ENCODE assay signal across 1 cellular context in genomic region chr13:60396783-60397692, GRCh38.
A peak's percentile ranks its signal among the peaks of the same experiment; 100 is the strongest.
TF ChIP-seq lines count a peak whose summit lies in the region.

TDRD3 (plus strand) TSS chr13:60397220; CDS start chr13:60397365, 145 bp downstream.

TF ChIP-seq in HepG2, 621 proteins besides CTCF, POLR2A, EP300 and RAD21 (continued from another document and continues in another):
- TF ChIP-seq, protein P1, sequence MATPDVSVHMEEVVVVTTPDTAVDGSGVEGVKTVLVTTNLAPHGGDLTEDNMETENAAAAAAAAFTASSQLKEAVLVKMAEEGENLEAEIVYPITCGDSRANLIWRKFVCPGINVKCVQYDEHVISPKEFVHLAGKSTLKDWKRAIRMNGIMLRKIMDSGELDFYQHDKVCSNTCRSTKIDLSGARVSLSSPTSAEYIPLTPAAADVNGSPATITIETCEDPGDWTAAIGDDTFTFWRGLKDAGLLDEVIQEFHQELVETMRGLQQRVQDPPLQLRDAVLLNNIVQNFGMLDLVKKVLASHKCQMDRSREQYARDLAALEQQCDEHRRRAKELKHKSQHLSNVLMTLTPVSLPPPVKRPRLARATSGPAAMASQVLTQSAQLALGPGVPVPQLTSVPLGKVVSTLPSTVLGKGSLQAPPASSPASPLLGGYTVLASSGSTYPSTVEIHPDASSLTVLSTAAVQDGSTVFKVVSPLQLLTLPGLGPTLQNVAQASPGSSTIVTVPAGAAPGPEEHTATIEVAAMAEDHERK (CRISPR knock-in tag; IDR thresholded peaks at IDR 0.05; ENCODE audit: low read depth): no peak
- TF ChIP-seq MAF1 (CRISPR knock-in tag; IDR thresholded peaks at IDR 0.05; ENCODE audit: borderline replicate concordance) (no peak), STAT6 (CRISPR knock-in tag; IDR thresholded peaks at IDR 0.05; ENCODE audit: borderline replicate concordance) (no peak), FOXK2 (IDR thresholded peaks at IDR 0.05) (no peak), NFIC (IDR thresholded peaks at IDR 0.05; ENCODE audit: low read length) (no peak), STAT5B (CRISPR knock-in tag; IDR thresholded peaks at IDR 0.05) (no peak), SALL2 (CRISPR knock-in tag; IDR thresholded peaks at IDR 0.05) (no peak), WIZ (CRISPR knock-in tag; IDR thresholded peaks at IDR 0.05) (0 out of 2 replicates have a peak, but pooled peaks have one; percentile 30), HNF4A (CRISPR knock-in tag; IDR thresholded peaks at IDR 0.05) (no peak), CC2D1A (CRISPR knock-in tag; IDR thresholded peaks at IDR 0.05) (no peak), ZNF441 (CRISPR knock-in tag; IDR thresholded peaks at IDR 0.05; ENCODE audit: borderline replicate concordance) (peak; percentile 19; the same call in 1 of the 2 replicates), ZNF253 (CRISPR knock-in tag; IDR thresholded peaks at IDR 0.05; ENCODE audit: borderline replicate concordance) (no peak), ZNF780A (CRISPR knock-in tag; IDR thresholded peaks at IDR 0.05) (no peak), HOXA3 (CRISPR knock-in tag; IDR thresholded peaks at IDR 0.05) (no peak), ZNF558 (CRISPR knock-in tag; IDR thresholded peaks at IDR 0.05; ENCODE audit: borderline replicate concordance) (0 out of 2 replicates have a peak, but pooled peaks have one; percentile 24), POGZ (CRISPR knock-in tag; IDR thresholded peaks at IDR 0.05) (no peak), ZNF605 (CRISPR knock-in tag; IDR thresholded peaks at IDR 0.05) (no peak), RORA (CRISPR knock-in tag; IDR thresholded peaks at IDR 0.05) (no peak), NKX3-1 (CRISPR knock-in tag; IDR thresholded peaks at IDR 0.05) (no peak), FOSL2 (CRISPR knock-in tag; IDR thresholded peaks at IDR 0.05) (no peak), ZNF260 (CRISPR knock-in tag; IDR thresholded peaks at IDR 0.05; ENCODE audit: borderline replicate concordance, low read depth) (no peak), ZXDC (CRISPR knock-in tag; IDR thresholded peaks at IDR 0.05) (peak; percentile 8; the same call in 1 of the 2 replicates), ZSCAN20 (CRISPR knock-in tag; IDR thresholded peaks at IDR 0.05; ENCODE audit: borderline replicate concordance) (no peak), ZC3H4 (CRISPR knock-in tag; IDR thresholded peaks at IDR 0.05; ENCODE audit: borderline replicate concordance) (no peak), ZNF589 (CRISPR knock-in tag; conservative IDR thresholded peaks at IDR 0.05) (no peak), ZNF839 (CRISPR knock-in tag; IDR thresholded peaks at IDR 0.05; ENCODE audit: borderline replicate concordance) (no peak), XRCC5 (optimal IDR thresholded peaks at IDR 0.05; ENCODE audit: low read length) (peak; percentile 76), ARNT2 (CRISPR knock-in tag; IDR thresholded peaks at IDR 0.05; ENCODE audit: low read depth) (peak; percentile 27; the same call in 1 of the 2 replicates), KMT2B (CRISPR knock-in tag; IDR thresholded peaks at IDR 0.05) (no peak; the same call in none of the 2 replicates), BRCA1 (CRISPR knock-in tag; IDR thresholded peaks at IDR 0.05) (no peak), ZSCAN5A (CRISPR knock-in tag; IDR thresholded peaks at IDR 0.05; ENCODE audit: borderline replicate concordance) (no peak), ZNF274 (CRISPR knock-in tag; IDR thresholded peaks at IDR 0.05) (no peak), KLF13 (CRISPR knock-in tag; IDR thresholded peaks at IDR 0.05) (no peak), ZNF816 (CRISPR knock-in tag; IDR thresholded peaks at IDR 0.05; ENCODE audit: borderline replicate concordance) (0 out of 2 replicates have a peak, but pooled peaks have one; percentile 79), DBP (CRISPR knock-in tag; IDR thresholded peaks at IDR 0.05; ENCODE audit: not compliant biosample characterization) (no peak), RFXANK (CRISPR knock-in tag; IDR thresholded peaks at IDR 0.05) (no peak), ZNF292 (CRISPR knock-in tag; IDR thresholded peaks at IDR 0.05; ENCODE audit: borderline replicate concordance, low read depth) (no peak), ZNF724P (CRISPR knock-in tag; IDR thresholded peaks at IDR 0.05; ENCODE audit: borderline replicate concordance) (no peak), RBFOX2 (IDR thresholded peaks at IDR 0.05; ENCODE audit: low read depth, low read length) (peak; percentile 64), DR1 (CRISPR knock-in tag; IDR thresholded peaks at IDR 0.05) (no peak), NFIB (CRISPR knock-in tag; IDR thresholded peaks at IDR 0.05; ENCODE audit: borderline replicate concordance) (no peak), HCFC1 (IDR thresholded peaks at IDR 0.05; ENCODE audit: low read depth, low read length) (no peak), MXI1 (IDR thresholded peaks at IDR 0.05; ENCODE audit: borderline replicate concordance, low read depth, low read length) (peak; percentile 19; the same call in 1 of the 3 replicates), SMAD9 (CRISPR knock-in tag; IDR thresholded peaks at IDR 0.05) (no peak)
- TF ChIP-seq, protein P2, sequence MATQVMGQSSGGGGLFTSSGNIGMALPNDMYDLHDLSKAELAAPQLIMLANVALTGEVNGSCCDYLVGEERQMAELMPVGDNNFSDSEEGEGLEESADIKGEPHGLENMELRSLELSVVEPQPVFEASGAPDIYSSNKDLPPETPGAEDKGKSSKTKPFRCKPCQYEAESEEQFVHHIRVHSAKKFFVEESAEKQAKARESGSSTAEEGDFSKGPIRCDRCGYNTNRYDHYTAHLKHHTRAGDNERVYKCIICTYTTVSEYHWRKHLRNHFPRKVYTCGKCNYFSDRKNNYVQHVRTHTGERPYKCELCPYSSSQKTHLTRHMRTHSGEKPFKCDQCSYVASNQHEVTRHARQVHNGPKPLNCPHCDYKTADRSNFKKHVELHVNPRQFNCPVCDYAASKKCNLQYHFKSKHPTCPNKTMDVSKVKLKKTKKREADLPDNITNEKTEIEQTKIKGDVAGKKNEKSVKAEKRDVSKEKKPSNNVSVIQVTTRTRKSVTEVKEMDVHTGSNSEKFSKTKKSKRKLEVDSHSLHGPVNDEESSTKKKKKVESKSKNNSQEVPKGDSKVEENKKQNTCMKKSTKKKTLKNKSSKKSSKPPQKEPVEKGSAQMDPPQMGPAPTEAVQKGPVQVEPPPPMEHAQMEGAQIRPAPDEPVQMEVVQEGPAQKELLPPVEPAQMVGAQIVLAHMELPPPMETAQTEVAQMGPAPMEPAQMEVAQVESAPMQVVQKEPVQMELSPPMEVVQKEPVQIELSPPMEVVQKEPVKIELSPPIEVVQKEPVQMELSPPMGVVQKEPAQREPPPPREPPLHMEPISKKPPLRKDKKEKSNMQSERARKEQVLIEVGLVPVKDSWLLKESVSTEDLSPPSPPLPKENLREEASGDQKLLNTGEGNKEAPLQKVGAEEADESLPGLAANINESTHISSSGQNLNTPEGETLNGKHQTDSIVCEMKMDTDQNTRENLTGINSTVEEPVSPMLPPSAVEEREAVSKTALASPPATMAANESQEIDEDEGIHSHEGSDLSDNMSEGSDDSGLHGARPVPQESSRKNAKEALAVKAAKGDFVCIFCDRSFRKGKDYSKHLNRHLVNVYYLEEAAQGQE (IDR thresholded peaks at IDR 0.05; ENCODE audit: borderline replicate concordance in 1 of 2, low read depth in 1 of 2, low read length in 2 of 2): no peak
- TF ChIP-seq, protein P3, sequence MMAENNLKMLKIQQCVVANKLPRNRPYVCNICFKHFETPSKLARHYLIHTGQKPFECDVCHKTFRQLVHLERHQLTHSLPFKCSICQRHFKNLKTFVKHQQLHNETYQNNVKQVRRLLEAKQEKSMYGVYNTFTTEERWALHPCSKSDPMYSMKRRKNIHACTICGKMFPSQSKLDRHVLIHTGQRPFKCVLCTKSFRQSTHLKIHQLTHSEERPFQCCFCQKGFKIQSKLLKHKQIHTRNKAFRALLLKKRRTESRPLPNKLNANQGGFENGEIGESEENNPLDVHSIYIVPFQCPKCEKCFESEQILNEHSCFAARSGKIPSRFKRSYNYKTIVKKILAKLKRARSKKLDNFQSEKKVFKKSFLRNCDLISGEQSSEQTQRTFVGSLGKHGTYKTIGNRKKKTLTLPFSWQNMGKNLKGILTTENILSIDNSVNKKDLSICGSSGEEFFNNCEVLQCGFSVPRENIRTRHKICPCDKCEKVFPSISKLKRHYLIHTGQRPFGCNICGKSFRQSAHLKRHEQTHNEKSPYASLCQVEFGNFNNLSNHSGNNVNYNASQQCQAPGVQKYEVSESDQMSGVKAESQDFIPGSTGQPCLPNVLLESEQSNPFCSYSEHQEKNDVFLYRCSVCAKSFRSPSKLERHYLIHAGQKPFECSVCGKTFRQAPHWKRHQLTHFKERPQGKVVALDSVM (CRISPR knock-in tag; IDR thresholded peaks at IDR 0.05): peak; percentile 38; the same call in 1 of the 2 replicates
- TF ChIP-seq, protein P4, sequence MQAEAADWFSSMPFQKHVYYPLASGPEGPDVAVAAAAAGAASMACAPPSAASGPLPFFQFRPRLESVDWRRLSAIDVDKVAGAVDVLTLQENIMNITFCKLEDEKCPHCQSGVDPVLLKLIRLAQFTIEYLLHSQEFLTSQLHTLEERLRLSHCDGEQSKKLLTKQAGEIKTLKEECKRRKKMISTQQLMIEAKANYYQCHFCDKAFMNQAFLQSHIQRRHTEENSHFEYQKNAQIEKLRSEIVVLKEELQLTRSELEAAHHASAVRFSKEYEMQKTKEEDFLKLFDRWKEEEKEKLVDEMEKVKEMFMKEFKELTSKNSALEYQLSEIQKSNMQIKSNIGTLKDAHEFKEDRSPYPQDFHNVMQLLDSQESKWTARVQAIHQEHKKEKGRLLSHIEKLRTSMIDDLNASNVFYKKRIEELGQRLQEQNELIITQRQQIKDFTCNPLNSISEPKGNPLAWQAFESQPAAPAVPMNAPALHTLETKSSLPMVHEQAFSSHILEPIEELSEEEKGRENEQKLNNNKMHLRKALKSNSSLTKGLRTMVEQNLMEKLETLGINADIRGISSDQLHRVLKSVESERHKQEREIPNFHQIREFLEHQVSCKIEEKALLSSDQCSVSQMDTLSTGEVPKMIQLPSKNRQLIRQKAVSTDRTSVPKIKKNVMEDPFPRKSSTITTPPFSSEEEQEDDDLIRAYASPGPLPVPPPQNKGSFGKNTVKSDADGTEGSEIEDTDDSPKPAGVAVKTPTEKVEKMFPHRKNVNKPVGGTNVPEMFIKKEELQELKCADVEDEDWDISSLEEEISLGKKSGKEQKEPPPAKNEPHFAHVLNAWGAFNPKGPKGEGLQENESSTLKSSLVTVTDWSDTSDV (CRISPR knock-in tag; IDR thresholded peaks at IDR 0.05): peak; percentile 47; the same call in 1 of the 2 replicates
